Comparison of ENCODE assay signal across 19 cellular contexts in genomic region chr9:106784076-106784475, GRCh38.
"Had no signal": no experiment of that assay in that cellular context is flagged by ENCODE, and none has a peak within 500 bp of the region (broad histone marks: within the 10 kb centered on the region; RNA-seq: fewer than 3 reads in every experiment).

No MANE protein-coding gene starts in this region.

- ATAC-seq: activated CD8-positive, alpha-beta T cell treated with anti-CD3 and anti-CD28 coated beads, Interleukin-2, amount 10 ng/mL, durations not matched to agents 7 days and 5 days; effector memory CD8-positive, alpha-beta T cell; left colon; psoas muscle; WTC11 had no signal

- H3K36me3 Mint-ChIP-seq: immature natural killer cell had no signal

- H3K4me3 ChIP-seq: psoas muscle had no signal

- H3K27ac Mint-ChIP-seq: activated CD8-positive, alpha-beta T cell treated with anti-CD3 and anti-CD28 coated beads, Interleukin-2, amount 10 ng/mL, durations not matched to agents 7 days and 5 days; activated T-helper 1 cell treated with anti-CD3 and anti-CD28 coated beads, Interleukin-12 subunit alpha, Interleukin-12 subunit beta, Interleukin-2, Interleukin-4 antibody, amounts not matched to agents 30 ng/mL and 10 ng/mL and 1 ng/mL, durations not matched to agents 14 hours and 24 hours and 36 hours; dendritic cell treated with granulocyte-macrophage colony-stimulating factor and Interleukin-4, amounts not matched to agents 40 ng/mL and 50 ng/mL, for 4 days; effector memory CD8-positive, alpha-beta T cell; immature natural killer cell; nephron; stimulated activated naive CD8-positive, alpha-beta T cell treated with anti-CD3 and anti-CD28 coated beads, Interleukin-15, Interleukin-2, amounts not matched to agents 100 ng/mL and 50 ng/mL, for 24 hours; WTC11 had no signal

- H3K9me3 ChIP-seq: psoas muscle had no signal

- DNase-seq: activated CD4-positive, alpha-beta T cell treated with anti-CD3 and anti-CD28 coated beads for 48 hours; activated CD8-positive, alpha-beta memory T cell treated with anti-CD3 and anti-CD28 coated beads, Interleukin-2, amount 50 U/mL, for 48 hours; activated CD8-positive, alpha-beta T cell treated with anti-CD3 and anti-CD28 coated beads, Interleukin-2, amount 10 ng/mL, durations not matched to agents 7 days and 5 days; activated naive CD4-positive, alpha-beta T cell; effector memory CD8-positive, alpha-beta T cell; foreskin fibroblast; glutamatergic neuron; immature natural killer cell; left colon; psoas muscle; stimulated activated CD4-positive, alpha-beta T cell treated with anti-CD3 and anti-CD28 coated beads, Interleukin-15, amount 100 ng/mL, for 24 hours; stimulated activated CD4-positive, alpha-beta T cell treated with anti-CD3 and anti-CD28 coated beads, Interleukin-4, amount 100 ng/mL, for 24 hours had no signal

- H3K27me3 Mint-ChIP-seq: central memory CD8-positive, alpha-beta T cell; dendritic cell treated with granulocyte-macrophage colony-stimulating factor and Interleukin-4, amounts not matched to agents 40 ng/mL and 50 ng/mL, for 4 days; effector memory CD8-positive, alpha-beta T cell; stimulated activated naive CD8-positive, alpha-beta T cell treated with anti-CD3 and anti-CD28 coated beads, Interleukin-15, Interleukin-2, amounts not matched to agents 100 ng/mL and 50 ng/mL, for 24 hours had no signal

- H3K4me3 Mint-ChIP-seq: activated CD8-positive, alpha-beta T cell treated with anti-CD3 and anti-CD28 coated beads, Interleukin-2, amount 10 ng/mL, durations not matched to agents 7 days and 5 days; activated T-helper 1 cell treated with anti-CD3 and anti-CD28 coated beads, Interleukin-12 subunit alpha, Interleukin-12 subunit beta, Interleukin-2, Interleukin-4 antibody, amounts not matched to agents 30 ng/mL and 10 ng/mL and 1 ng/mL, durations not matched to agents 14 hours and 24 hours and 36 hours; central memory CD8-positive, alpha-beta T cell; dendritic cell treated with granulocyte-macrophage colony-stimulating factor and Interleukin-4, amounts not matched to agents 40 ng/mL and 50 ng/mL, for 4 days; effector memory CD8-positive, alpha-beta T cell; immature natural killer cell; nephron; stimulated activated naive CD8-positive, alpha-beta T cell treated with anti-CD3 and anti-CD28 coated beads, Interleukin-15, Interleukin-2, amounts not matched to agents 100 ng/mL and 50 ng/mL, for 24 hours; WTC11 had no signal

- H3K27ac ChIP-seq: epithelial cell of prostate, psoas muscle had no signal

- H3K4me1 Mint-ChIP-seq: central memory CD8-positive, alpha-beta T cell; immature natural killer cell; nephron; WTC11 had no signal

- H3K9me3 Mint-ChIP-seq: activated T-helper 1 cell treated with anti-CD3 and anti-CD28 coated beads, Interleukin-12 subunit alpha, Interleukin-12 subunit beta, Interleukin-2, Interleukin-4 antibody, amounts not matched to agents 30 ng/mL and 10 ng/mL and 1 ng/mL, durations not matched to agents 14 hours and 24 hours and 36 hours; nephron; stimulated activated naive CD8-positive, alpha-beta T cell treated with anti-CD3 and anti-CD28 coated beads, Interleukin-15, Interleukin-2, amounts not matched to agents 100 ng/mL and 50 ng/mL, for 24 hours had no signal
